Comparison of ENCODE assay signal across 8 cellular contexts in the genomic region with DNA sequence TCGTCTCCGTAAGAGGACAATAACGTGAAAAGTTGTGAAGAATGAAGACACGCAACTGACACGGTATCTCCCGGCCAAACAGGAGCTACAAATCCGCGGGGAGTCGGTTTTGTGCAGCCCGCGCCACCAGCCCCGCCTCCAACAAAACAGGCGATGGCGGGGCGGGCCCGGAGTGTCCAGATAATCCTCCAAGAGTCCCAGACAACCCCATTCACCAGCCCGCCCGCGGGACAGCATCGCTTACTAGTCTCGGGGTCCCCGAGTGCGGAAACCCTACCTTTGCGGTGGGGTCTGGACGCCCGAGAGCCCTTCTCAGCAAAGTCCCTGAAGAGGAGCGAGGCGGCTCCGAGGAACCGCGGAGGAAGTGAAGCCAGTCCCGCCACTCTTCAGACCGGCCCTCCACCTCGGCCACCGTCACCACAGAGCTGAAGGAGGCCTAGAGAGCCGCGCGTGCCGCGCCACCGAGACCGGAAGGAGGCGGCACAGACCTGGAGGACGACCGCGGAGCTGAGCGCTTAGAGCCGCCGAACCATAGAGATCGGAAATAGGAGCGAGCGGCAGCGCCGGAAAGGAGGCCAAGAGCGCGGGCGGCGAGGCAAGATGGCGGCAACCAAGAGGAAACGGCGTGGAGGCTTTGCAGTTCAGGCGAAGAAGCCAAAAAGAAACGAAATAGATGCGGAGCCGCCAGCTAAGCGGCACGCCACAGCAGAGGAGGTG. TPM values are rescaled to one million over a fixed set of nuclear protein-coding genes. Genes with fewer than 3 reads are reported as not detected.
DNase-seq lines count a peak whose midpoint lies in the region; ATAC-seq and TF ChIP-seq lines count a peak whose summit lies in the region.

Gene BRIX1, plus strand, starts transcription at position 573 of the 717 bp plus-strand sequence. Its CDS starts 28 bp downstream, at position 601.
A gene with protein sequence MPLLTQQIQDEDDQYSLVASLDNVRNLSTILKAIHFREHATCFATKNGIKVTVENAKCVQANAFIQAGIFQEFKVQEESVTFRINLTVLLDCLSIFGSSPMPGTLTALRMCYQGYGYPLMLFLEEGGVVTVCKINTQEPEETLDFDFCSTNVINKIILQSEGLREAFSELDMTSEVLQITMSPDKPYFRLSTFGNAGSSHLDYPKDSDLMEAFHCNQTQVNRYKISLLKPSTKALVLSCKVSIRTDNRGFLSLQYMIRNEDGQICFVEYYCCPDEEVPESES (minus strand): TSS at position 366 of the 717 bp plus-strand sequence. CDS start 612 bp downstream, outside the sequence.

- H3K4me3 ChIP-seq in epithelial cell of esophagus (ENCODE audit: low read length) (peak within 1 kb of the TSS; percentile 92), mononuclear cell (ENCODE audit: low read length) (peak within 1 kb of the TSS; percentile 97)

- no peaks in the 10 kb centered on the region for H3K9me3 ChIP-seq in mononuclear cell (ENCODE audit: low read depth, low read length)

- TF ChIP-seq RAD21 in Ishikawa (IDR thresholded peaks at IDR 0.05; ENCODE audit: low read depth) = no peak

- peak; percentile 98 for ATAC-seq in GM21619 (IDR thresholded peaks at IDR 0.05; ENCODE audit: unreplicated experiment)

- peaks cover 32% of the 10 kb centered on the region for H3K4me1 ChIP-seq in mononuclear cell (ENCODE audit: insufficient read depth, low read length)

- DNase-seq in DMS153 treated with DMSO at 0.1 percent for 48 hours (lab: John Stamatoyannopoulos, UW; ENCODE audit: unreplicated experiment) (peak; percentile 98), OCI-M2 (lab: John Stamatoyannopoulos, UW; ENCODE audit: unreplicated experiment) (peak; percentile 24), activated T-cell treated with anti-CD3 and anti-CD28 coated beads for 24 hours (ENCODE audit: low read depth) (peak; percentile 94), epithelial cell of esophagus (ENCODE audit: low read depth) (peak; percentile 99)
- DNase-seq in stimulated activated CD8-positive, alpha-beta memory T cell treated with anti-CD3 and anti-CD28 coated beads, Interleukin-4, amount 100 ng/mL, for 1 hour (ENCODE audit: low read depth in 2 of 2, low spot score in 1 of 2) = peak; percentile 79 to 86

- TF ChIP-seq EP300 in Ishikawa (IDR thresholded peaks at IDR 0.05; ENCODE audit: borderline replicate concordance) = no peak; the same call in 1 of the 2 replicates

- H3K27me3 ChIP-seq in mononuclear cell (ENCODE audit: insufficient read depth, low read length) = no peaks in the 10 kb centered on the region

- no peak for TF ChIP-seq CTCF in epithelial cell of esophagus (IDR thresholded peaks at IDR 0.05; ENCODE audit: insufficient read depth, low read depth, low read length, missing control alignments)

TF ChIP-seq in Ishikawa, 13 proteins besides CTCF, POLR2A, EP300 and RAD21:
- TF ChIP-seq TEAD4 (IDR thresholded peaks at IDR 0.05) (peak; percentile 55; the same call in 1 of the 2 replicates), ZBTB7A (IDR thresholded peaks at IDR 0.05; ENCODE audit: low read depth) (no peak), TCF12 (IDR thresholded peaks at IDR 0.05; ENCODE audit: low read depth) (peak; percentile 69), MAX (IDR thresholded peaks at IDR 0.05) (peak; percentile 92), FOXM1 (IDR thresholded peaks at IDR 0.05; ENCODE audit: borderline replicate concordance, low read depth) (no peak), NFIC (IDR thresholded peaks at IDR 0.05) (peak; percentile 30), TAF1 (IDR thresholded peaks at IDR 0.05; ENCODE audit: low read depth) (peak; percentile 98), CEBPB (IDR thresholded peaks at IDR 0.05) (no peak; the same call in 1 of the 2 replicates), CREB1 (IDR thresholded peaks at IDR 0.05; ENCODE audit: low read depth) (no peak), YY1 (IDR thresholded peaks at IDR 0.05; ENCODE audit: low read depth) (peak; percentile 97), EGR1 (IDR thresholded peaks at IDR 0.05) (peak; percentile 84)
- TF ChIP-seq, protein P1, sequence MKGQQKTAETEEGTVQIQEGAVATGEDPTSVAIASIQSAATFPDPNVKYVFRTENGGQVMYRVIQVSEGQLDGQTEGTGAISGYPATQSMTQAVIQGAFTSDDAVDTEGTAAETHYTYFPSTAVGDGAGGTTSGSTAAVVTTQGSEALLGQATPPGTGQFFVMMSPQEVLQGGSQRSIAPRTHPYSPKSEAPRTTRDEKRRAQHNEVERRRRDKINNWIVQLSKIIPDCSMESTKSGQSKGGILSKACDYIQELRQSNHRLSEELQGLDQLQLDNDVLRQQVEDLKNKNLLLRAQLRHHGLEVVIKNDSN (IDR thresholded peaks at IDR 0.05) = no peak
- TF ChIP-seq, protein P2, sequence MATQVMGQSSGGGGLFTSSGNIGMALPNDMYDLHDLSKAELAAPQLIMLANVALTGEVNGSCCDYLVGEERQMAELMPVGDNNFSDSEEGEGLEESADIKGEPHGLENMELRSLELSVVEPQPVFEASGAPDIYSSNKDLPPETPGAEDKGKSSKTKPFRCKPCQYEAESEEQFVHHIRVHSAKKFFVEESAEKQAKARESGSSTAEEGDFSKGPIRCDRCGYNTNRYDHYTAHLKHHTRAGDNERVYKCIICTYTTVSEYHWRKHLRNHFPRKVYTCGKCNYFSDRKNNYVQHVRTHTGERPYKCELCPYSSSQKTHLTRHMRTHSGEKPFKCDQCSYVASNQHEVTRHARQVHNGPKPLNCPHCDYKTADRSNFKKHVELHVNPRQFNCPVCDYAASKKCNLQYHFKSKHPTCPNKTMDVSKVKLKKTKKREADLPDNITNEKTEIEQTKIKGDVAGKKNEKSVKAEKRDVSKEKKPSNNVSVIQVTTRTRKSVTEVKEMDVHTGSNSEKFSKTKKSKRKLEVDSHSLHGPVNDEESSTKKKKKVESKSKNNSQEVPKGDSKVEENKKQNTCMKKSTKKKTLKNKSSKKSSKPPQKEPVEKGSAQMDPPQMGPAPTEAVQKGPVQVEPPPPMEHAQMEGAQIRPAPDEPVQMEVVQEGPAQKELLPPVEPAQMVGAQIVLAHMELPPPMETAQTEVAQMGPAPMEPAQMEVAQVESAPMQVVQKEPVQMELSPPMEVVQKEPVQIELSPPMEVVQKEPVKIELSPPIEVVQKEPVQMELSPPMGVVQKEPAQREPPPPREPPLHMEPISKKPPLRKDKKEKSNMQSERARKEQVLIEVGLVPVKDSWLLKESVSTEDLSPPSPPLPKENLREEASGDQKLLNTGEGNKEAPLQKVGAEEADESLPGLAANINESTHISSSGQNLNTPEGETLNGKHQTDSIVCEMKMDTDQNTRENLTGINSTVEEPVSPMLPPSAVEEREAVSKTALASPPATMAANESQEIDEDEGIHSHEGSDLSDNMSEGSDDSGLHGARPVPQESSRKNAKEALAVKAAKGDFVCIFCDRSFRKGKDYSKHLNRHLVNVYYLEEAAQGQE (IDR thresholded peaks at IDR 0.05; ENCODE audit: low read depth) = peak; percentile 13; the same call in 1 of the 2 replicates

RNA-seq across cellular contexts. Expression of gene BRIX1, which starts in this region (rescaled TPM):
- total RNA-seq in mononuclear cell = 50.7 TPM

RNA-seq across cellular contexts. Expression of the second gene that starts in this region (rescaled TPM):
- 13.6 TPM for total RNA-seq in mononuclear cell

Comparison
In these comparisons a context has a peak if more than half of its experiments do, and no peak if none do; other contexts are left out.
1. Peak in every context shown above with its lines: DNase-seq, ATAC-seq and H3K4me3 ChIP-seq.
2. DNase-seq: peak in every context shown above with its lines; median percentile 99 in epithelial cell of esophagus; 98 in DMS153 treated with DMSO at 0.1 percent for 48 hours; 94 in activated T-cell treated with anti-CD3 and anti-CD28 coated beads for 24 hours; 82 in stimulated activated CD8-positive, alpha-beta memory T cell treated with anti-CD3 and anti-CD28 coated beads, Interleukin-4, amount 100 ng/mL, for 1 hour; 24 in OCI-M2.